1 cellular context compared by ENCODE assay signal in genomic region chr13:98224557-98224956, GRCh38.
TF ChIP-seq lines count a peak whose summit lies in the region.

No MANE protein-coding gene starts in this region.

TF ChIP-seq in HepG2, 621 proteins besides CTCF, POLR2A, EP300 and RAD21 (continued from another document):
- 0 out of 2 replicates have a peak, but pooled peaks have one; percentile 15 for TF ChIP-seq ZNF687 (CRISPR knock-in tag; IDR thresholded peaks at IDR 0.05)
